In the genomic region with DNA sequence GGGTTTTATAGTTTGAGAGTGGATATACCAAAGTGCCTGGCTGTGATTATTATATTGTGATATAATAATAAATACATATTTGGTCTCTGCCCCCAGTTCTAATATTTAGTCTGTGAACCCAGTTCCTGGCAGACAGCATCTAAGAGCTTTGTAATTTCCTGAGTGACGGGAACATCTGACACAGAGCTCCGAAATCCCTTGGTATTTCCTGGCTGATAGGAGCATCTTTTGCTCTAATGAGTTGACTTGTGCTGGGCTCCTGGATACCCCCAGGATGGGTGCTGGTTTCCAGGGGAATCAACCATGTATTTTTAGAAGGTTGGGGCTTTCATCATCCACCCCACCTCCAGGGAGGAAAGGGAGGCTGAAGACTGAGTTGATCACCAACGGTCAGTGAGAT, we compare ENCODE assay signal across 29 cellular contexts.
"Had no signal": no experiment of that assay in that cellular context is flagged by ENCODE, and none has a peak within 500 bp of the region (broad histone marks: within the 10 kb centered on the region; RNA-seq: fewer than 3 reads in every experiment).

No MANE protein-coding gene starts in this region.

- H3K36me3 ChIP-seq: neutrophil, pancreas, prostate gland, right lobe of liver, sigmoid colon, spleen, suprapubic skin, tibial artery, transverse colon, upper lobe of right lung, uterus had no signal

- FAIRE-seq: pancreas had no signal

- H3K9me3 ChIP-seq: neutrophil, pancreas, prostate gland, right lobe of liver, sigmoid colon, spleen, suprapubic skin, testis, tibial artery, transverse colon, upper lobe of right lung, uterus had no signal

- H3K27ac ChIP-seq: neutrophil, pancreas, prostate gland, right lobe of liver, sigmoid colon, skin epidermis, spleen, suprapubic skin, testis, tibial artery, transverse colon, upper lobe of right lung, uterus had no signal

- H3K4me2 ChIP-seq: smooth muscle cell had no signal

- ATAC-seq: naive thymus-derived CD8-positive, alpha-beta T cell; natural killer cell treated with Interleukin-12 subunit alpha and Interleukin-12 subunit beta and Interleukin-15 and Interleukin-18, amount 100 ng/mL, for 72 hours; pancreas; right cardiac atrium; right lobe of liver; stimulated activated memory B cell treated with anti-CD40 and anti-IgM and Interleukin-4, amounts not matched to agents 10 μg/mL and 1 μg/mL and 100 μg/mL, for 72 hours; stimulated activated naive CD8-positive, alpha-beta T cell treated with anti-CD3 and anti-CD28 coated beads, Interleukin-15, amount 100 ng/mL, for 72 hours; stimulated activated naive CD8-positive, alpha-beta T cell treated with anti-CD3 and anti-CD28 coated beads, Interleukin-15, Interleukin-2, amounts not matched to agents 100 U/mL and 50 U/mL, for 24 hours; upper lobe of right lung had no signal

- DNase-seq: naive thymus-derived CD8-positive, alpha-beta T cell; nephron progenitor cell; nucleus accumbens; pancreas; right cardiac atrium; right lobe of liver; sigmoid colon; spleen; stimulated activated CD4-positive, alpha-beta T cell treated with anti-CD3 and anti-CD28 coated beads, Interleukin-12 subunit alpha, Interleukin-12 subunit beta, amount 100 ng/mL, for 4 hours; stimulated activated CD4-positive, alpha-beta T cell treated with anti-CD3 and anti-CD28 coated beads, Interleukin-1b, Interleukin-23, amount 100 ng/mL, for 48 hours; stimulated activated CD4-positive, alpha-beta T cell treated with anti-CD3 and anti-CD28 coated beads, Interleukin-4, amount 100 ng/mL, for 1 hour; stimulated activated CD4-positive, alpha-beta T cell treated with anti-CD3 and anti-CD28 coated beads, Interleukin-4, amount 100 ng/mL, for 4 hours; stimulated activated CD8-positive, alpha-beta memory T cell treated with anti-CD3 and anti-CD28 coated beads, Interleukin-4, amount 100 ng/mL, for 48 hours; stimulated activated naive CD4-positive, alpha-beta T cell; stimulated activated naive CD8-positive, alpha-beta T cell treated with anti-CD3 and anti-CD28 coated beads, Interleukin-15, amount 100 ng/mL, for 72 hours; stimulated activated naive CD8-positive, alpha-beta T cell treated with anti-CD3 and anti-CD28 coated beads, Interleukin-15, Interleukin-2, amounts not matched to agents 100 U/mL and 50 U/mL, for 24 hours; substantia nigra; testis; tibial artery; transverse colon; upper lobe of right lung; uterus had no signal

- H3K4me1 ChIP-seq: pancreas, prostate gland, right lobe of liver, sigmoid colon, spleen, suprapubic skin, testis, tibial artery, transverse colon, upper lobe of right lung, uterus had no signal

- H3K4me3 ChIP-seq: pancreas, prostate gland, right lobe of liver, sigmoid colon, skin epidermis, smooth muscle cell, spleen, suprapubic skin, testis, tibial artery, transverse colon, upper lobe of right lung, uterus had no signal

- H3K27me3 ChIP-seq: neutrophil, right lobe of liver, sigmoid colon, suprapubic skin, testis, tibial artery, transverse colon, upper lobe of right lung, uterus had no signal
